8 cellular contexts compared by ENCODE assay signal in genomic region chr9:109574061-109574882, GRCh38.
DNase-seq lines count a peak whose midpoint lies in the region; ATAC-seq, FAIRE-seq and TF ChIP-seq lines count a peak whose summit lies in the region.

No MANE protein-coding gene starts in this region.

- H3K27ac ChIP-seq in A673 (ENCODE audit: low read depth, low read length, poor library complexity, severe bottlenecking) (no peak overlapping the region), left lung (no peak overlapping the region), vagina (no peak overlapping the region)

- no TSS peak for BruUV-seq in A673 (replicated peaks; lab: Mats Ljungman, UMichigan)

- intact Hi-C loops in A673 (cut with micrococcal nuclease; ENCODE audit: unreplicated experiment) (loop anchor here (1.0 to 10.0 kb wide), 5 partner anchors 79 to 579 kb away; no protein-coding TSS in a partner anchor), left lung (cut with DNase I) (loop anchor here in 1 of 2 donors (10.0 kb wide), 1 partner anchor 241 kb away; no protein-coding TSS in a partner anchor), vagina (cut with DNase I) (loop anchor here (10.0 kb wide), 2 partner anchors 241 to 641 kb away; no protein-coding TSS in a partner anchor)

- ATAC-seq in left lung (peak; percentile 90), HG02885 (IDR thresholded peaks at IDR 0.05; ENCODE audit: poor library complexity, unreplicated experiment) (no peak)

- H3K27me3 ChIP-seq in A673 (replicated peaks; ENCODE audit: insufficient read depth, low read depth, low read length, poor library complexity) (no peaks in the 10 kb centered on the region), bronchial epithelial cell (ENCODE audit: control insufficient read depth, insufficient read depth, low read length) (no peaks in the 10 kb centered on the region), left lung (no peaks in the 10 kb centered on the region), vagina (no peaks in the 10 kb centered on the region)

- CTCF ChIA-PET in A673 (lab: Charles Lee) (interaction anchor here (0.5 to 1.8 kb wide), 5 partner anchors 79 to 578 kb away, joined by 3 to 22 read pairs (median 4); no protein-coding TSS in a partner anchor), GM10248 (lab: Yijun Ruan, JAX) (interaction anchor here (0.6 to 2.7 kb wide), 19 partner anchors 9 to 1050 kb away, joined by 3 to 15 read pairs (median 4); no protein-coding TSS in a partner anchor)

- TF ChIP-seq POLR2A in vagina (IDR thresholded peaks at IDR 0.05) = no peak

- H3K4me1 ChIP-seq in A673 (ENCODE audit: insufficient read depth, low read length, poor library complexity, severe bottlenecking) (no peaks in the 10 kb centered on the region), left lung (no peaks in the 10 kb centered on the region), vagina (no peaks in the 10 kb centered on the region)

- H3K9me3 ChIP-seq in A673 (ENCODE audit: low read depth, low read length, poor library complexity, severe bottlenecking) (no peaks in the 10 kb centered on the region), left lung (no peaks in the 10 kb centered on the region), vagina (no peaks in the 10 kb centered on the region)

- POLR2A ChIA-PET in A673 (lab: Charles Lee; ENCODE audit: low non-redundant PET) = interaction anchor here (0.7 kb wide), 1 partner anchor 965 kb away, joined by 3 read pairs; no protein-coding TSS in a partner anchor
- POLR2A ChIA-PET in GM10248 (lab: Yijun Ruan, JAX) = no interaction called here

- no peaks in the 10 kb centered on the region for H3K36me3 ChIP-seq in A673 (ENCODE audit: insufficient read depth, low read length, poor library complexity, severe bottlenecking)
- no peaks in the 10 kb centered on the region for H3K36me3 ChIP-seq in bronchial epithelial cell (ENCODE audit: control insufficient read depth, insufficient read depth, low read length)
- H3K36me3 ChIP-seq in left lung = no peaks in the 10 kb centered on the region
- no peaks in the 10 kb centered on the region for H3K36me3 ChIP-seq in vagina

- H3K4me3 ChIP-seq in A673 (ENCODE audit: low read depth, low read length, poor library complexity, severe bottlenecking) (no peak overlapping the region), bronchial epithelial cell (ENCODE audit: low read depth, low read length) (no peak overlapping the region), left lung (no peak overlapping the region), vagina (no peak overlapping the region)

- DNase-seq in A673 (ENCODE audit: low spot score) (peak; percentile 74), GM10248 (ENCODE audit: extremely low spot score) (peak; percentile 34), HT-29 (ENCODE audit: low spot score) (peak; percentile 72), NCI-H82 treated with DMSO at 0.1 percent for 48 hours (lab: John Stamatoyannopoulos, UW; ENCODE audit: unreplicated experiment) (peak; percentile 42), bronchial epithelial cell (ENCODE audit: low read depth) (peak; percentile 63), left lung (no peak), vagina (ENCODE audit: extremely low spot score in 2 of 2) (no peak)

- TF ChIP-seq CTCF in A673 (conservative IDR thresholded peaks at IDR 0.05; ENCODE audit: low read depth, low read length) (peak; percentile 70), GM10248 (IDR thresholded peaks at IDR 0.05; ENCODE audit: control extremely low read depth, extremely low read depth, low read depth, missing control alignments) (peak; percentile 68), bronchial epithelial cell (IDR thresholded peaks at IDR 0.05; ENCODE audit: insufficient read depth, low read length, severe bottlenecking) (peak; percentile 58), left lung (IDR thresholded peaks at IDR 0.05) (peak; percentile 43 to 50), vagina (IDR thresholded peaks at IDR 0.05) (peak; percentile 39 to 56 (median 50))

- FAIRE-seq in bronchial epithelial cell (lab: Jason Lieb, UNC) = no peak

Comparison
In these comparisons a context has a peak if more than half of its experiments do, and no peak if none do; other contexts are left out.
1. DNase-seq: peak in A673 (single experiment), GM10248 (single experiment), HT-29 (single experiment), NCI-H82 treated with DMSO at 0.1 percent for 48 hours (single experiment) and bronchial epithelial cell (single experiment); none in left lung (0 of 2) and vagina (0 of 2).
2. Peak in every context shown above with its lines, with median percentiles within 50 percentile points of each other: CTCF ChIP-seq.